In genomic region chr3:169117264-169117663, GRCh38 we compare ENCODE assay signal across 23 cellular contexts.
"Had no signal": no experiment of that assay in that cellular context is flagged by ENCODE, and none has a peak within 500 bp of the region (broad histone marks: within the 10 kb centered on the region; RNA-seq: fewer than 3 reads in every experiment).

No MANE protein-coding gene starts in this region.

- H3K27me3 Mint-ChIP-seq: activated naive CD4-positive, alpha-beta T cell treated with anti-CD3 and anti-CD28 coated beads, Interleukin-2, amount 50 U/mL, for 24 hours; dendritic cell treated with granulocyte-macrophage colony-stimulating factor and Interleukin-4, amounts not matched to agents 40 ng/mL and 50 ng/mL, for 4 days; effector memory CD8-positive, alpha-beta T cell; type B pancreatic cell had no signal

- H3K9me3 Mint-ChIP-seq: activated naive CD4-positive, alpha-beta T cell treated with anti-CD3 and anti-CD28 coated beads, Interleukin-2, amount 50 U/mL, for 24 hours; dendritic cell treated with granulocyte-macrophage colony-stimulating factor and Interleukin-4, amounts not matched to agents 40 ng/mL and 50 ng/mL, for 4 days; nephron; stimulated activated effector memory CD8-positive, alpha-beta T cell treated with anti-CD3 and anti-CD28 coated beads, Interleukin-12 subunit alpha, Interleukin-12 subunit beta, amount 100 ng/mL, for 72 hours; type B pancreatic cell had no signal

- H3K9ac ChIP-seq: parathyroid adenoma had no signal

- H3K4me1 Mint-ChIP-seq: activated naive CD4-positive, alpha-beta T cell treated with anti-CD3 and anti-CD28 coated beads, Interleukin-2, amount 50 U/mL, for 24 hours; nephron; stimulated activated effector memory CD8-positive, alpha-beta T cell treated with anti-CD3 and anti-CD28 coated beads, Interleukin-12 subunit alpha, Interleukin-12 subunit beta, amount 100 ng/mL, for 72 hours; T-helper 17 cell had no signal

- H3K4me1 ChIP-seq: breast epithelium, parathyroid adenoma, testis had no signal

- H3K27ac ChIP-seq: breast epithelium, epithelial cell of prostate, parathyroid adenoma, testis, VCaP had no signal

- DNase-seq: activated CD4-positive, CD25-positive, alpha-beta regulatory T cell treated with anti-CD3 and anti-CD28 coated beads, Interleukin-2, amount 50 U/mL, for 72 hours; activated CD8-positive, alpha-beta memory T cell treated with anti-CD3 and anti-CD28 coated beads for 24 hours; activated CD8-positive, alpha-beta memory T cell treated with anti-CD3 and anti-CD28 coated beads, Interleukin-2, amount 50 U/mL, for 48 hours; activated gamma-delta T cell; activated T-cell treated with anti-CD3 and anti-CD28 coated beads, Interleukin-2, amount 50 U/mL, for 72 hours; effector memory CD8-positive, alpha-beta T cell; foreskin fibroblast; glutamatergic neuron; stimulated activated CD4-positive, alpha-beta T cell treated with anti-CD3 and anti-CD28 coated beads, Interleukin-4, amount 100 ng/mL, for 24 hours; stomach; T-helper 17 cell; testis had no signal

- H3K27ac Mint-ChIP-seq: activated naive CD4-positive, alpha-beta T cell treated with anti-CD3 and anti-CD28 coated beads, Interleukin-2, amount 50 U/mL, for 24 hours; activated T-cell treated with anti-CD3 and anti-CD28 coated beads, Interleukin-2, amount 50 U/mL, for 72 hours; dendritic cell treated with granulocyte-macrophage colony-stimulating factor and Interleukin-4, amounts not matched to agents 40 ng/mL and 50 ng/mL, for 4 days; effector memory CD8-positive, alpha-beta T cell; nephron; stimulated activated effector memory CD8-positive, alpha-beta T cell treated with anti-CD3 and anti-CD28 coated beads, Interleukin-12 subunit alpha, Interleukin-12 subunit beta, amount 100 ng/mL, for 72 hours; T-helper 17 cell; type B pancreatic cell had no signal

- ATAC-seq: activated T-cell treated with anti-CD3 and anti-CD28 coated beads, Interleukin-2, amount 50 U/mL, for 72 hours; effector memory CD8-positive, alpha-beta T cell; stimulated activated effector memory CD8-positive, alpha-beta T cell treated with anti-CD3 and anti-CD28 coated beads, Interleukin-12 subunit alpha, Interleukin-12 subunit beta, amount 100 ng/mL, for 72 hours; T-helper 17 cell had no signal

- H3K4me3 Mint-ChIP-seq: activated naive CD4-positive, alpha-beta T cell treated with anti-CD3 and anti-CD28 coated beads, Interleukin-2, amount 50 U/mL, for 24 hours; activated T-cell treated with anti-CD3 and anti-CD28 coated beads, Interleukin-2, amount 50 U/mL, for 72 hours; dendritic cell treated with granulocyte-macrophage colony-stimulating factor and Interleukin-4, amounts not matched to agents 40 ng/mL and 50 ng/mL, for 4 days; effector memory CD8-positive, alpha-beta T cell; nephron; stimulated activated effector memory CD8-positive, alpha-beta T cell treated with anti-CD3 and anti-CD28 coated beads, Interleukin-12 subunit alpha, Interleukin-12 subunit beta, amount 100 ng/mL, for 72 hours; T-helper 17 cell; type B pancreatic cell had no signal

- FAIRE-seq: keratinocyte had no signal

- H3K9me3 ChIP-seq: ascending aorta, breast epithelium, stomach, testis had no signal

- H3K4me3 ChIP-seq: ascending aorta, breast epithelium, stomach, testis had no signal

- H3K27me3 ChIP-seq: ascending aorta, breast epithelium, stomach, testis had no signal

- H3K79me2 ChIP-seq: parathyroid adenoma had no signal

- H2AFZ ChIP-seq: parathyroid adenoma had no signal

- H3K36me3 Mint-ChIP-seq: activated naive CD4-positive, alpha-beta T cell treated with anti-CD3 and anti-CD28 coated beads, Interleukin-2, amount 50 U/mL, for 24 hours; stimulated activated effector memory CD8-positive, alpha-beta T cell treated with anti-CD3 and anti-CD28 coated beads, Interleukin-12 subunit alpha, Interleukin-12 subunit beta, amount 100 ng/mL, for 72 hours had no signal

- H3K36me3 ChIP-seq: breast epithelium had no signal
